ENCODE assay signal across 1 cellular context in the genomic region with DNA sequence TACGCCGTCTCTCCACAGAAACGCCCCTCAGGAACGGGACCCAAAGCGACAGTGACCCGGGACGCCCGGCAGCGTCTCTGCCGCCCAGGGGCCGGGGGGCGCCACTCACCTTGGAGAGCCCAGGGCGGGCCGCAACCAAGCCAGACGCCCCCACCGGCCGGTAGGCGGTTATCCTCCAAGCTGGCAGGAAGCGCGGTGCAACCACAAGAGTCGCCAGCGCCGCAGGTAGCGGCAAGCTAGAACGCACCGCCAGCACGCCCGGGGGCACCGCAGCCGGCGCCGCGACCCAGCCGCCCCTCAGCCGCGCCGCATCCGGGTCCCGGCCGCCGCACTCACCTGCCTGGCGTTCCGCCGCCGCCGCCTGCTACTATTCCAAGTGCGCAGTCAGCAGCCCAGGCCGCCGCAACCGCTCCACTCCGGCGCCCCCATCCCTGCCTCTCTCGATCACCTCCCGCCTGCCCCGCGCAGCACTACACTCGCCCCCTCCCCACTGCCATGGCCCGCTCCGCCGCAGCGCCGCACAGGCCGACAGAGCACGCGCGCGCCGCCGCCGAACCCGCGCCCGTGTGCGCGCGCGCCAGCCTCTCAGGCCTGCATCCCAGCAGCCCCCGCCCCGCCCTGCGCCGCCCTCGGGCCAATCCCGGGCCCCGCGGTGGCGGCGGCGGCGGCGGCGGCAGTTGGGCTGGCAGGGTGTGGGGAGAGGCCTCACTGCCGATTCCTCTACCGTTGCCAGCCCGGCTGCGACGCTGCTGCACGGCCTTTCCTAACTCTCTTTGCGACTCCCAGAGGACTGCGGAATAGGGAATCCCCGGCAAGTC.
TF ChIP-seq lines count a peak whose summit lies in the region.

Gene PIK3CB (minus strand): TSS at position 570 of the 818 bp plus-strand sequence. CDS start 75,585 bp downstream, outside the sequence.

TF ChIP-seq in neural cell, 6 proteins besides CTCF, POLR2A, EP300 and RAD21 (continued from another document):
- TF ChIP-seq, protein P1, sequence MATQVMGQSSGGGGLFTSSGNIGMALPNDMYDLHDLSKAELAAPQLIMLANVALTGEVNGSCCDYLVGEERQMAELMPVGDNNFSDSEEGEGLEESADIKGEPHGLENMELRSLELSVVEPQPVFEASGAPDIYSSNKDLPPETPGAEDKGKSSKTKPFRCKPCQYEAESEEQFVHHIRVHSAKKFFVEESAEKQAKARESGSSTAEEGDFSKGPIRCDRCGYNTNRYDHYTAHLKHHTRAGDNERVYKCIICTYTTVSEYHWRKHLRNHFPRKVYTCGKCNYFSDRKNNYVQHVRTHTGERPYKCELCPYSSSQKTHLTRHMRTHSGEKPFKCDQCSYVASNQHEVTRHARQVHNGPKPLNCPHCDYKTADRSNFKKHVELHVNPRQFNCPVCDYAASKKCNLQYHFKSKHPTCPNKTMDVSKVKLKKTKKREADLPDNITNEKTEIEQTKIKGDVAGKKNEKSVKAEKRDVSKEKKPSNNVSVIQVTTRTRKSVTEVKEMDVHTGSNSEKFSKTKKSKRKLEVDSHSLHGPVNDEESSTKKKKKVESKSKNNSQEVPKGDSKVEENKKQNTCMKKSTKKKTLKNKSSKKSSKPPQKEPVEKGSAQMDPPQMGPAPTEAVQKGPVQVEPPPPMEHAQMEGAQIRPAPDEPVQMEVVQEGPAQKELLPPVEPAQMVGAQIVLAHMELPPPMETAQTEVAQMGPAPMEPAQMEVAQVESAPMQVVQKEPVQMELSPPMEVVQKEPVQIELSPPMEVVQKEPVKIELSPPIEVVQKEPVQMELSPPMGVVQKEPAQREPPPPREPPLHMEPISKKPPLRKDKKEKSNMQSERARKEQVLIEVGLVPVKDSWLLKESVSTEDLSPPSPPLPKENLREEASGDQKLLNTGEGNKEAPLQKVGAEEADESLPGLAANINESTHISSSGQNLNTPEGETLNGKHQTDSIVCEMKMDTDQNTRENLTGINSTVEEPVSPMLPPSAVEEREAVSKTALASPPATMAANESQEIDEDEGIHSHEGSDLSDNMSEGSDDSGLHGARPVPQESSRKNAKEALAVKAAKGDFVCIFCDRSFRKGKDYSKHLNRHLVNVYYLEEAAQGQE (IDR thresholded peaks at IDR 0.05; ENCODE audit: borderline replicate concordance) = peak; percentile 87
- peak; percentile 77 for TF ChIP-seq MXI1 (conservative IDR thresholded peaks at IDR 0.05; ENCODE audit: poor library complexity, severe bottlenecking)
- peak; percentile 86 for TF ChIP-seq TAF1 (IDR thresholded peaks at IDR 0.05; ENCODE audit: low read depth)
- TF ChIP-seq SMC3 (conservative IDR thresholded peaks at IDR 0.05; ENCODE audit: poor library complexity) = peak; percentile 56
- TF ChIP-seq EZH2 (IDR thresholded peaks at IDR 0.05; ENCODE audit: borderline replicate concordance, insufficient read depth, low read length, poor library complexity, severe bottlenecking) = no peak
